2 cellular contexts compared by ENCODE assay signal in genomic region chr9:136611119-136611518, GRCh38.
TF ChIP-seq lines count a peak whose summit lies in the region.

No MANE protein-coding gene starts in this region.

TF ChIP-seq in IMR-90, 13 proteins besides CTCF, POLR2A, EP300 and RAD21:
- no peak for TF ChIP-seq RFX5 (IDR thresholded peaks at IDR 0.05; ENCODE audit: low read depth, low read length)
- no peak for TF ChIP-seq FOS (IDR thresholded peaks at IDR 0.05; ENCODE audit: low read depth, low read length)
- TF ChIP-seq BHLHE40 (IDR thresholded peaks at IDR 0.05; ENCODE audit: low read depth, low read length) = no peak
- TF ChIP-seq USF2 (IDR thresholded peaks at IDR 0.05; ENCODE audit: low read depth, low read length) = no peak
- TF ChIP-seq MAFK (IDR thresholded peaks at IDR 0.05; ENCODE audit: low read depth, low read length) = no peak
- TF ChIP-seq NFE2L2 (IDR thresholded peaks at IDR 0.05; ENCODE audit: low read depth, low read length) = no peak
- TF ChIP-seq RCOR1 (IDR thresholded peaks at IDR 0.05; ENCODE audit: insufficient replicate concordance, low read length) = no peak
- no peak for TF ChIP-seq MXI1 (IDR thresholded peaks at IDR 0.05; ENCODE audit: borderline replicate concordance, low read depth, low read length)
- TF ChIP-seq ELK1 (IDR thresholded peaks at IDR 0.05; ENCODE audit: borderline replicate concordance, low read depth, low read length) = no peak
- no peak for TF ChIP-seq CEBPB (IDR thresholded peaks at IDR 0.05; ENCODE audit: low read depth, low read length)
- no peak for TF ChIP-seq SMC3 (IDR thresholded peaks at IDR 0.05; ENCODE audit: low read depth, low read length)
- TF ChIP-seq MAZ (IDR thresholded peaks at IDR 0.05; ENCODE audit: borderline replicate concordance, low read depth, low read length) = no peak

TF ChIP-seq in H1, 55 proteins besides CTCF, POLR2A, EP300 and RAD21:
- TF ChIP-seq GABPA (IDR thresholded peaks at IDR 0.05; ENCODE audit: borderline replicate concordance, insufficient read depth, low read length) (no peak), SRF (IDR thresholded peaks at IDR 0.05; ENCODE audit: low read depth, low read length) (no peak), SIRT6 (IDR thresholded peaks at IDR 0.05; ENCODE audit: low read length) (no peak), FOSL1 (IDR thresholded peaks at IDR 0.05; ENCODE audit: insufficient read depth, low read depth, low read length) (no peak), ATF3 (IDR thresholded peaks at IDR 0.05; ENCODE audit: insufficient read depth, low read depth, low read length) (no peak), POLR2AphosphoS5 (IDR thresholded peaks at IDR 0.05; ENCODE audit: low read depth, low read length) (no peak), CHD1 (IDR thresholded peaks at IDR 0.05; ENCODE audit: low read depth, low read length) (no peak), POU5F1 (IDR thresholded peaks at IDR 0.05; ENCODE audit: low read depth, low read length) (no peak)
